26 cellular contexts compared by ENCODE assay signal in genomic region chr1:158196461-158196860, GRCh38. TPM values are rescaled to one million over a fixed set of nuclear protein-coding genes. Genes with fewer than 3 reads are reported as not detected.
DNase-seq lines count a peak whose midpoint lies in the region; ATAC-seq, FAIRE-seq and TF ChIP-seq lines count a peak whose summit lies in the region.
"Had no signal": no experiment of that assay in that cellular context is flagged by ENCODE, and none has a peak within 500 bp of the region (broad histone marks: within the 10 kb centered on the region; RNA-seq: fewer than 3 reads in every experiment).

No MANE protein-coding gene starts in this region.

- no peaks in the 10 kb centered on the region for H4K20me1 ChIP-seq in mammary epithelial cell (ENCODE audit: insufficient read depth, low read length)
- H4K20me1 ChIP-seq: BLaER1 treated with 17β-estradiol and CSF1 and Interleukin-3, amounts not matched to agents 10 nM and 100 nM had no signal

- H3K4me1 Mint-ChIP-seq in MCF 10A (ENCODE audit: insufficient read depth, unreplicated experiment), result no peaks in the 10 kb centered on the region

- peaks cover 61% of the 10 kb centered on the region for H3K27me3 Mint-ChIP-seq in MCF 10A (ENCODE audit: insufficient read depth, unreplicated experiment)
- H3K27me3 Mint-ChIP-seq: B cell had no signal

- CTCF ChIA-PET in mammary epithelial cell (lab: Charles Lee; ENCODE audit: low non-redundant PET) (no interaction called here), MCF 10A (lab: Yijun Ruan, JAX) (interaction anchor here (0.5 kb wide), 1 partner anchor 875 kb away, joined by 3 read pairs; no protein-coding TSS in a partner anchor)

- ATAC-seq in heart right ventricle, result no peak
- ATAC-seq: CD8-positive, alpha-beta T cell; GM12878 had no signal

- in situ Hi-C loops in mammary epithelial cell (cut with MboI; ENCODE audit: low sequenced_read_pairs in 2 of 2), result loop anchor here in 1 of 2 donors (25.0 kb wide), 1 partner anchor 891 kb away; the partner anchor contains the start of gene AIM2

- FAIRE-seq in bronchial epithelial cell (lab: Jason Lieb, UNC) (no peak), small intestine (lab: Jason Lieb, UNC) (no peak)
- FAIRE-seq: A204.1, D721Med, G401.6, GM12878, GM12892, GM18507 had no signal

- no peaks in the 10 kb centered on the region for H3K36me3 Mint-ChIP-seq in MCF 10A (ENCODE audit: insufficient read depth, unreplicated experiment)
- H3K36me3 Mint-ChIP-seq: CD8-positive, alpha-beta T cell had no signal

- H3K9me3 Mint-ChIP-seq in MCF 10A (ENCODE audit: unreplicated experiment), result no peaks in the 10 kb centered on the region
- H3K9me3 Mint-ChIP-seq: CD4-positive, alpha-beta T cell had no signal

- no peak overlapping the region for H3K4me3 Mint-ChIP-seq in MCF 10A (ENCODE audit: unreplicated experiment)
- H3K4me3 Mint-ChIP-seq: B cell; CD4-positive, alpha-beta T cell; CD8-positive, alpha-beta T cell had no signal

- no peak overlapping the region for H3K4me2 ChIP-seq in mammary epithelial cell (ENCODE audit: insufficient read depth, low read depth, low read length)
- H3K4me2 ChIP-seq: BLaER1 treated with 17β-estradiol and CSF1 and Interleukin-3, amounts not matched to agents 10 nM and 100 nM had no signal

- H3K79me2 ChIP-seq in mammary epithelial cell (ENCODE audit: insufficient read depth, low read length), result no peaks in the 10 kb centered on the region

- H3K4me3 ChIP-seq in mammary epithelial cell (replicated peaks in 1 of 3; ENCODE audit: insufficient read depth in 1 of 3, low read depth in 2 of 3, low read length in 3 of 3) (no peak overlapping the region), LNCaP clone FGC (ENCODE audit: low read depth, low read length) (no peak overlapping the region), bronchial epithelial cell (ENCODE audit: low read depth, low read length) (no peak overlapping the region), small intestine (ENCODE audit: low read depth in 1 of 2, low read length in 2 of 2) (no peak overlapping the region), heart right ventricle (no peak overlapping the region)
- H3K4me3 ChIP-seq: BLaER1 treated with 17β-estradiol and CSF1 and Interleukin-3, amounts not matched to agents 10 nM and 100 nM; GM12878 had no signal

- H3K36me3 ChIP-seq in mammary epithelial cell (ENCODE audit: insufficient read depth, low read length) (no peaks in the 10 kb centered on the region), bronchial epithelial cell (ENCODE audit: control insufficient read depth, insufficient read depth, low read length) (no peaks in the 10 kb centered on the region), small intestine (ENCODE audit: control insufficient read depth in 2 of 2, insufficient read depth in 2 of 2, low read length in 2 of 2) (no peaks in the 10 kb centered on the region), heart right ventricle (no peaks in the 10 kb centered on the region)
- H3K36me3 ChIP-seq: BLaER1 treated with 17β-estradiol and CSF1 and Interleukin-3, amounts not matched to agents 10 nM and 100 nM had no signal

- no peak overlapping the region for H3K27ac Mint-ChIP-seq in MCF 10A (ENCODE audit: low read depth, unreplicated experiment)
- H3K27ac Mint-ChIP-seq: B cell; CD4-positive, alpha-beta T cell; CD8-positive, alpha-beta T cell had no signal

- DNase-seq in mammary epithelial cell (no peak), MCF 10A (ENCODE audit: unreplicated experiment) (no peak), LNCaP clone FGC (ENCODE audit: low read depth) (peak; percentile 90), bronchial epithelial cell (ENCODE audit: low read depth) (peak; percentile 23), small intestine (peak; percentile 52), heart right ventricle (no peak), inferior parietal cortex (ENCODE audit: extremely low spot score) (no peak)
- DNase-seq in activated effector memory CD4-positive, alpha-beta T cell treated with anti-CD3 and anti-CD28 coated beads, Interleukin-2, amount 50 U/mL, for 16 hours, result no peak
- DNase-seq: 8988T; AML-193; Caco-2; Calu3; CD4-positive, alpha-beta T cell; CD8-positive, alpha-beta T cell; DMS79 treated with DMSO at 0.1 percent for 48 hours; GF-D8 had no signal

- intact Hi-C loops in mammary epithelial cell (cut with micrococcal nuclease) (no loop called here), MCF 10A (cut with micrococcal nuclease) (no loop called here), heart right ventricle (cut with DNase I) (no loop called here)

- H3K9ac ChIP-seq in mammary epithelial cell (ENCODE audit: insufficient read depth, low read length), result no peak overlapping the region
- H3K9ac ChIP-seq: BLaER1 treated with 17β-estradiol and CSF1 and Interleukin-3, amounts not matched to agents 10 nM and 100 nM had no signal

- no peak overlapping the region for H2AFZ ChIP-seq in mammary epithelial cell (ENCODE audit: low read depth, low read length)

- H3K4me1 ChIP-seq in mammary epithelial cell (ENCODE audit: insufficient read depth, low read length) (no peaks in the 10 kb centered on the region), small intestine (ENCODE audit: control insufficient read depth in 2 of 2, insufficient read depth in 1 of 2, low read depth in 1 of 2, low read length in 1 of 2) (peaks cover 0 to 2% of the 10 kb centered on the region in 2 donors), heart right ventricle (no peaks in the 10 kb centered on the region)
- H3K4me1 ChIP-seq: Caco-2 had no signal

- H3K27me3 ChIP-seq in mammary epithelial cell (ENCODE audit: insufficient read depth, low read length) (no peaks in the 10 kb centered on the region), bronchial epithelial cell (ENCODE audit: control insufficient read depth, insufficient read depth, low read length) (no peaks in the 10 kb centered on the region), small intestine (ENCODE audit: control insufficient read depth in 2 of 2, insufficient read depth in 2 of 2, low read length in 2 of 2) (no peaks in the 10 kb centered on the region), heart right ventricle (peaks cover 0 to 18% (median 7%) of the 10 kb centered on the region in 7 donors)
- H3K27me3 ChIP-seq: BLaER1 treated with 17β-estradiol and CSF1 and Interleukin-3, amounts not matched to agents 10 nM and 100 nM had no signal

- TF ChIP-seq CTCF in mammary epithelial cell (conservative IDR thresholded peaks at IDR 0.05 in 1 of 2, IDR thresholded peaks at IDR 0.05 in 1 of 2; ENCODE audit: extremely low read depth in 1 of 2, insufficient read depth in 1 of 2, low read depth in 1 of 2, low read length in 2 of 2) (no peak), MCF 10A (IDR thresholded peaks at IDR 0.05; ENCODE audit: unreplicated experiment) (no peak), LNCaP clone FGC (IDR thresholded peaks at IDR 0.05; ENCODE audit: control insufficient read depth, extremely low read depth, insufficient read depth) (no peak), bronchial epithelial cell (IDR thresholded peaks at IDR 0.05; ENCODE audit: insufficient read depth, low read length, severe bottlenecking) (no peak), heart right ventricle (IDR thresholded peaks at IDR 0.05) (no peak)

- POLR2A ChIA-PET in MCF 10A (lab: Yijun Ruan, JAX), result no interaction called here

- dilution Hi-C loops in mammary epithelial cell (cut with HindIII; ENCODE audit: low sequenced_read_pairs), result no loop called here

- TSS peak; percentile 88 for BruUV-seq in mammary epithelial cell (replicated peaks; lab: Mats Ljungman, UMichigan)
- no TSS peak for BruUV-seq in MCF 10A (replicated peaks; lab: Mats Ljungman, UMichigan)

- H3K27ac ChIP-seq in mammary epithelial cell (ENCODE audit: insufficient read depth, low read depth, low read length) (no peak overlapping the region), small intestine (ENCODE audit: low read depth in 1 of 2, low read length in 1 of 2) (no peak overlapping the region), heart right ventricle (no peak overlapping the region)
- H3K27ac ChIP-seq: BLaER1 treated with 17β-estradiol and CSF1 and Interleukin-3, amounts not matched to agents 10 nM and 100 nM; C4-2B had no signal

- H3K9me3 ChIP-seq in mammary epithelial cell (replicated peaks; ENCODE audit: insufficient read depth, low read length) (no peaks in the 10 kb centered on the region), small intestine (ENCODE audit: control insufficient read depth, low read depth) (no peaks in the 10 kb centered on the region), heart right ventricle (peaks cover 0 to 5% (median 0%) of the 10 kb centered on the region in 11 donors)
- H3K9me3 ChIP-seq: Caco-2 had no signal

RNA-seq across cellular contexts. Expression of gene CD1D, which starts 15.8 kb away (rescaled TPM):
- total RNA-seq in mammary epithelial cell, result 1 to 10 TPM; 1.3 to 3.7 TPM
- polyA plus RNA-seq in mammary epithelial cell, result 3.7 TPM
- 1.6 TPM for polyA minus RNA-seq in mammary epithelial cell
- 0.19 and 0.22 TPM in 2 replicates for total RNA-seq in MCF 10A (2022)
- total RNA-seq in bronchial epithelial cell, result 3.1 and 3.9 TPM in 2 replicates
- polyA plus RNA-seq in small intestine, result 10 to 100 TPM in 1 of 3 donors, 1 to 10 TPM in 2; 5.9 to 15.0 (median 9.5) TPM
- 1 to 10 TPM in 8 of 10 donors, under 1 TPM in 2; 0.67 to 5.9 (median 2.0) TPM for total RNA-seq in heart right ventricle
- 1 to 10 TPM; 1.8 to 4.6 TPM for polyA plus RNA-seq in heart right ventricle
- total RNA-seq: Caco-2; CD8-positive, alpha-beta T cell had no signal

RNA-seq across cellular contexts. Expression of gene CD1A, which starts 57.8 kb away (rescaled TPM):
- total RNA-seq in mammary epithelial cell, result not detected
- not detected for polyA plus RNA-seq in mammary epithelial cell
- polyA minus RNA-seq in mammary epithelial cell, result not detected
- not detected in 2 replicates for total RNA-seq in MCF 10A (2022)
- not detected in 2 replicates for total RNA-seq in bronchial epithelial cell
- polyA plus RNA-seq in small intestine, result under 1 TPM in 1 of 3 donors, not detected in 2; 0.04 TPM
- total RNA-seq in heart right ventricle, result not detected
- polyA plus RNA-seq in heart right ventricle, result under 1 TPM in 1 of 2 donors, not detected in 1; 0.04 TPM
- total RNA-seq: B cell; Caco-2; Calu3; CD4-positive, alpha-beta T cell; CD8-positive, alpha-beta T cell had no signal
- polyA plus RNA-seq: BJ had no signal

Comparison
In these comparisons a context has a peak if more than half of its experiments do, and no peak if none do; other contexts are left out.
1. DNase-seq: peak in LNCaP clone FGC (single experiment), bronchial epithelial cell (single experiment) and small intestine (single experiment); none in mammary epithelial cell (single experiment), MCF 10A (single experiment), heart right ventricle (0 of 2), inferior parietal cortex (single experiment) and activated effector memory CD4-positive, alpha-beta T cell treated with anti-CD3 and anti-CD28 coated beads, Interleukin-2, amount 50 U/mL, for 16 hours (single experiment).